ENCODE assay signal across 31 cellular contexts in the genomic region with DNA sequence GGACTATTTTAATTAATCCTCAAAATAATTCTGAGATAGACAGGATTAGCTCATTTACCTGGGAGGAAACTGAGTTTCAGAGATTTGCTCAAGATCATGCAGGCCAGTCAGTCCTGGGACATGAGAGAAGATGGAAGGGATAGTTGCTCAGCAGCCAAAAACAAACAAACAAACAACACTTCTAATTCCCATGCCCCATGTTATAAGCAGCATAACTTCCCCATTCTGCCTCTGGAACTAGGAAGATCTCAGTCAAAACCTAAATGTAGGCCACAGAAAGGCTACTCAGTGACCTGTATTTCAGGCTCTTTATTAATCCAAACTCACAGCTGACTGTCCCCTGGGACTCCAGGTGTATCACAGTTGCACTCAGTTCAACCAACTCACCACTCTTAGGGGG.
"Had no signal": no experiment of that assay in that cellular context is flagged by ENCODE, and none has a peak within 500 bp of the region (broad histone marks: within the 10 kb centered on the region; RNA-seq: fewer than 3 reads in every experiment).

No MANE protein-coding gene starts in this region.

- H3K27ac Mint-ChIP-seq: T-cell had no signal

- H3K9me3 ChIP-seq: SJCRH30 had no signal

- H2AFZ ChIP-seq: PC-9 had no signal

- DNase-seq: Karpas-422, KBM-7, MM.1S, MV-4-11, NCI-H1092, NCI-H1105, NCI-H1417 treated with DMSO at 0.1 percent for 48 hours, NCI-H1436 treated with DMSO at 0.1 percent for 48 hours, NCI-H1694 treated with DMSO at 0.1 percent for 48 hours, NCI-H187 treated with DMSO at 0.1 percent for 48 hours, NCI-H2029, NCI-H2081, NCI-H2107, NCI-H2171, NCI-H2227 treated with DMSO at 0.1 percent for 48 hours, NCI-H345, NCI-H446, NCI-H510A treated with DMSO at 0.1 percent for 48 hours, NCI-H524 treated with DMSO at 0.1 percent for 48 hours, NCI-H526 treated with DMSO at 0.1 percent for 48 hours, NCI-H774, SHP77, SIG-M5, SJCRH30, T-cell had no signal

- H3K4me3 ChIP-seq: PC-9, SJCRH30, SK-N-MC had no signal

- H3K27me3 ChIP-seq: SJCRH30 had no signal

- H3K4me3 Mint-ChIP-seq: T-cell had no signal

- H3K27me3 Mint-ChIP-seq: T-cell had no signal

- H3K27ac ChIP-seq: KMS-11, PC-9, RWPE1, SJCRH30, SK-N-MC had no signal

- H3K9ac ChIP-seq: KMS-11 had no signal

- H3K36me3 ChIP-seq: SJCRH30 had no signal

- ATAC-seq: Panc1, Right ventricle myocardium inferior, T-cell had no signal

- H3K4me2 ChIP-seq: KMS-11, PC-9 had no signal

- H3K4me1 Mint-ChIP-seq: T-cell had no signal

- H3K4me1 ChIP-seq: SJCRH30 had no signal

- H3K36me3 Mint-ChIP-seq: T-cell had no signal
